ENCODE assay signal across 17 cellular contexts in the genomic region with DNA sequence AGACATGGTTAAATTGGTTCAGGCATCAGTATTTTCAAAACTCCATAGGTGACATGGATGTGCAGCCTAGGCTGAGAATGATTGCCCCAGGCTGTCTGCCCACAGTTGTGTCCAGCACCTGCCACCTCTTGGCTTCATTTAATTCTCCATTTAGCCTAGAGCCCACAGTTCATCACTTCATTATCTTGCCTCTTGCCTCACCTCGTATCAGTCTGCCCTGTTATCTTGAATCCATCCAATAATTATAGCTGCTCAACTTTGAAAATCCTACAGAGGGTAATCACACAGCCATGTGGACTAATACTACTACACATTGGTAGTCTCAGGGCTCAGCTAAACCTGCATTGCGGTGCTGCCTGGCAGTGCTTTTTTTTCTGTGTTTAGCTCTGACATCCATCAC. TPM values are rescaled to one million over a fixed set of nuclear protein-coding genes. Genes with fewer than 3 reads are reported as not detected.
A peak's percentile ranks its signal among the peaks of the same experiment; 100 is the strongest.
DNase-seq lines count a peak whose midpoint lies in the region; ATAC-seq, FAIRE-seq and TF ChIP-seq lines count a peak whose summit lies in the region.
"Had no signal": no experiment of that assay in that cellular context is flagged by ENCODE, and none has a peak within 500 bp of the region (broad histone marks: within the 10 kb centered on the region; RNA-seq: fewer than 3 reads in every experiment).

No MANE protein-coding gene starts in this region.

- peaks cover 6 to 95% (median 43%) of the 10 kb centered on the region in 12 donors for H3K4me1 ChIP-seq in heart left ventricle
- H3K4me1 ChIP-seq: parathyroid adenoma had no signal

- H3K4me3 ChIP-seq in heart left ventricle = no peak overlapping the region
- no peak overlapping the region for H3K4me3 ChIP-seq in SU-DHL-6 (ENCODE audit: insufficient read depth, low read length, poor library complexity, severe bottlenecking)

- H2AFZ ChIP-seq in SU-DHL-6 (ENCODE audit: low read depth, low read length, severe bottlenecking) = no peak overlapping the region
- H2AFZ ChIP-seq: parathyroid adenoma had no signal

- no peak for FAIRE-seq in frontal cortex (lab: Jason Lieb, UNC)
- FAIRE-seq: endothelial cell of umbilical vein, GM18507, GM19239, islet of Langerhans had no signal

- TF ChIP-seq CTCF in heart left ventricle (IDR thresholded peaks at IDR 0.05) (no peak), SU-DHL-6 (IDR thresholded peaks at IDR 0.05; ENCODE audit: insufficient read depth, low read length, poor library complexity, severe bottlenecking) (no peak), type B pancreatic cell (conservative IDR thresholded peaks at IDR 0.05) (no peak)

- no peaks in the 10 kb centered on the region for H3K9me3 ChIP-seq in heart left ventricle
- H3K9me3 ChIP-seq in SU-DHL-6 (ENCODE audit: insufficient read depth, low read length) = no peaks in the 10 kb centered on the region

- H3K27me3 Mint-ChIP-seq in memory B cell (no peaks in the 10 kb centered on the region), type B pancreatic cell (no peaks in the 10 kb centered on the region)
- H3K27me3 Mint-ChIP-seq: activated naive CD8-positive, alpha-beta T cell treated with anti-CD3 and anti-CD28 coated beads, Interleukin-2, amount 10 ng/mL, durations not matched to agents 7 days and 5 days had no signal

- peak overlapping the region; percentile 2 for H3K4me2 ChIP-seq in SU-DHL-6 (ENCODE audit: low read depth, low read length, poor library complexity, severe bottlenecking)

- ATAC-seq in heart left ventricle (peak in 3 of 4 donors; percentile 21 to 67 (median 34)), Right ventricle myocardium inferior (no peak), memory B cell (ENCODE audit: low read depth) (no peak)

- H3K36me3 ChIP-seq in heart left ventricle (peaks cover 0 to 4% (median 0%) of the 10 kb centered on the region in 9 donors), SU-DHL-6 (ENCODE audit: low read length) (no peaks in the 10 kb centered on the region)

- H3K27ac Mint-ChIP-seq in memory B cell (peak overlapping the region; percentile 74), type B pancreatic cell (peak overlapping the region; percentile 80)
- H3K27ac Mint-ChIP-seq: activated naive CD8-positive, alpha-beta T cell treated with anti-CD3 and anti-CD28 coated beads, Interleukin-2, amount 10 ng/mL, durations not matched to agents 7 days and 5 days; T-helper 2 cell treated with Interferon-gamma antibody and Interleukin-4, amounts not matched to agents 5 μg/mL and 100 μg/mL, for 36 hours had no signal

- H3K9ac ChIP-seq in SU-DHL-6 (ENCODE audit: low read length) = no peak overlapping the region
- H3K9ac ChIP-seq: parathyroid adenoma had no signal

- WGBS in heart left ventricle, 4 donors = 47 to 59% (median 54%) methylated on average over 2 of the region's 2 CpGs

- H3K36me3 Mint-ChIP-seq in memory B cell = peaks cover 11% of the 10 kb centered on the region
- peaks cover 14% of the 10 kb centered on the region for H3K36me3 Mint-ChIP-seq in type B pancreatic cell

- intact Hi-C loops in heart left ventricle (cut with DNase I) (loop anchor here in 1 of 10 donors (10.0 kb wide), 1 partner anchor 71 kb away; no protein-coding TSS in a partner anchor), Right ventricle myocardium inferior (cut with DNase I) (no loop called here)

- no peaks in the 10 kb centered on the region for H3K27me3 ChIP-seq in heart left ventricle
- no peaks in the 10 kb centered on the region for H3K27me3 ChIP-seq in SU-DHL-6 (ENCODE audit: low read length)

- peaks cover 100% of the 10 kb centered on the region for H3K79me2 ChIP-seq in SU-DHL-6 (ENCODE audit: insufficient read depth, low read length)

- no peak for DNase-seq in heart left ventricle
- DNase-seq in Right ventricle myocardium inferior (ENCODE audit: missing footprints) = no peak
- DNase-seq in memory B cell (ENCODE audit: low spot score in 2 of 2) = no peak
- DNase-seq in type B pancreatic cell (ENCODE audit: extremely low spot score, unreplicated experiment) = no peak
- no peak for DNase-seq in frontal cortex (ENCODE audit: low spot score in 2 of 2)
- DNase-seq in NK-92 (lab: John Stamatoyannopoulos, UW; ENCODE audit: unreplicated experiment) = no peak
- no peak for DNase-seq in activated CD8-positive, alpha-beta memory T cell treated with anti-CD3 and anti-CD28 coated beads, Interleukin-2, amount 50 U/mL, for 4 hours
- DNase-seq: activated naive CD8-positive, alpha-beta T cell treated with anti-CD3 and anti-CD28 coated beads, Interleukin-2, amount 10 ng/mL, durations not matched to agents 7 days and 5 days; activated T-cell treated with anti-CD3 and anti-CD28 coated beads for 4 hours; NCI-H2029 had no signal

- H3K4me1 Mint-ChIP-seq in memory B cell = peaks cover 45% of the 10 kb centered on the region
- H3K4me1 Mint-ChIP-seq in type B pancreatic cell (ENCODE audit: unreplicated experiment) = peaks cover 23% of the 10 kb centered on the region

- peaks cover 6% of the 10 kb centered on the region for H3F3A ChIP-seq in SU-DHL-6 (ENCODE audit: insufficient read depth)

- H3K4me3 Mint-ChIP-seq in memory B cell = peak overlapping the region; percentile 39
- peak overlapping the region; percentile 40 for H3K4me3 Mint-ChIP-seq in type B pancreatic cell
- H3K4me3 Mint-ChIP-seq: activated naive CD8-positive, alpha-beta T cell treated with anti-CD3 and anti-CD28 coated beads, Interleukin-2, amount 10 ng/mL, durations not matched to agents 7 days and 5 days; T-helper 2 cell treated with Interferon-gamma antibody and Interleukin-4, amounts not matched to agents 5 μg/mL and 100 μg/mL, for 36 hours had no signal

- H3K9me3 Mint-ChIP-seq in memory B cell (no peaks in the 10 kb centered on the region), type B pancreatic cell (peaks cover 5% of the 10 kb centered on the region)
- H3K9me3 Mint-ChIP-seq: activated naive CD8-positive, alpha-beta T cell treated with anti-CD3 and anti-CD28 coated beads, Interleukin-2, amount 10 ng/mL, durations not matched to agents 7 days and 5 days; T-helper 2 cell treated with Interferon-gamma antibody and Interleukin-4, amounts not matched to agents 5 μg/mL and 100 μg/mL, for 36 hours had no signal

- no peaks in the 10 kb centered on the region for H3K9me2 ChIP-seq in SU-DHL-6 (replicated peaks; ENCODE audit: insufficient read depth, low read length)

- peaks cover 57% of the 10 kb centered on the region for H4K20me1 ChIP-seq in SU-DHL-6 (ENCODE audit: low read depth, low read length)

- no peak for TF ChIP-seq POLR2A in heart left ventricle (IDR thresholded peaks at IDR 0.05)

- H3K27ac ChIP-seq in heart left ventricle (no peak overlapping the region), SU-DHL-6 (ENCODE audit: low read depth, low read length) (peak overlapping the region; percentile 11; the same call in 1 of the 2 replicates)
- H3K27ac ChIP-seq: parathyroid adenoma had no signal

RNA-seq across cellular contexts. Expression of a gene that starts 7.4 kb away (rescaled TPM):
- total RNA-seq in heart left ventricle (10 to 100 TPM; 10.5 to 52.0 (median 17.5) TPM), Right ventricle myocardium inferior (12.8 TPM), type B pancreatic cell (ENCODE audit: low replicate concordance) (28.3 and 41.4 TPM in 2 replicates), frontal cortex (83.2 TPM)
- 10 to 100 TPM in 1 of 2 donors, 1 to 10 TPM in 1; 10.0 to 21.3 TPM for polyA plus RNA-seq in heart left ventricle

Comparison
In these comparisons a context has a peak if more than half of its experiments do, and no peak if none do; other contexts are left out.
1. ATAC-seq: peak in heart left ventricle (3 of 4); none in Right ventricle myocardium inferior (single experiment) and memory B cell (single experiment).